Comparison of ENCODE assay signal across 1 cellular context in genomic region chr11:36412781-36413383, GRCh38.
TF ChIP-seq lines count a peak whose summit lies in the region.

No MANE protein-coding gene starts in this region.

TF ChIP-seq in GM12878, 131 proteins besides CTCF, POLR2A, EP300 and RAD21:
- TF ChIP-seq, protein P1, sequence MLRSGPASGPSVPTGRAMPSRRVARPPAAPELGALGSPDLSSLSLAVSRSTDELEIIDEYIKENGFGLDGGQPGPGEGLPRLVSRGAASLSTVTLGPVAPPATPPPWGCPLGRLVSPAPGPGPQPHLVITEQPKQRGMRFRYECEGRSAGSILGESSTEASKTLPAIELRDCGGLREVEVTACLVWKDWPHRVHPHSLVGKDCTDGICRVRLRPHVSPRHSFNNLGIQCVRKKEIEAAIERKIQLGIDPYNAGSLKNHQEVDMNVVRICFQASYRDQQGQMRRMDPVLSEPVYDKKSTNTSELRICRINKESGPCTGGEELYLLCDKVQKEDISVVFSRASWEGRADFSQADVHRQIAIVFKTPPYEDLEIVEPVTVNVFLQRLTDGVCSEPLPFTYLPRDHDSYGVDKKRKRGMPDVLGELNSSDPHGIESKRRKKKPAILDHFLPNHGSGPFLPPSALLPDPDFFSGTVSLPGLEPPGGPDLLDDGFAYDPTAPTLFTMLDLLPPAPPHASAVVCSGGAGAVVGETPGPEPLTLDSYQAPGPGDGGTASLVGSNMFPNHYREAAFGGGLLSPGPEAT (IDR thresholded peaks at IDR 0.05; ENCODE audit: low read depth): no peak
- no peak for TF ChIP-seq ETV6 (conservative IDR thresholded peaks at IDR 0.05 in 1 of 2, IDR thresholded peaks at IDR 0.05 in 1 of 2; ENCODE audit: borderline replicate concordance in 1 of 2, low read depth in 1 of 2)
- 0 out of 2 replicates have a peak, but pooled peaks have one; percentile 15 for TF ChIP-seq SPI1 (IDR thresholded peaks at IDR 0.05; ENCODE audit: borderline replicate concordance, insufficient read depth, low read depth, low read length)
